ENCODE assay signal across 21 cellular contexts in the genomic region with DNA sequence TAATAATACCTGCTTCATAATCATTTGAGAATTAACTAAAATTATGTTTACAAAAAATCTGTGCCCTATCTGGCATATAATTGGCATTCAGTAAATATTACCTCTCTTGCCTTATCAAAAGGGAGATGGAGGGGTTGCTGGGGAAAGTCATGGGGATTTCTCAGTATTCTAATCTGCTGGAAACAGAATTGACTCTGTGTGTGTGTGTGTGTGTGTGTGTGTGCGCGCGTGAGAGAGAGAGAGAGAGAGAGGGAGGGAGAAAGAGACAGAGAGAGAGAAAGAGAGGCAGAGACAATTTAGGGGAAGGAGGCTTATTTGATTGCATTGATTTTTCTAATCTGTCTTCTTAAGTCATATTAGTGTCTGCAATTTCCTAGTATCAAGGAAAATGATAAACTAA. TPM values are rescaled to one million over a fixed set of nuclear protein-coding genes. Genes with fewer than 3 reads are reported as not detected.
"Had no signal": no experiment of that assay in that cellular context is flagged by ENCODE, and none has a peak within 500 bp of the region (broad histone marks: within the 10 kb centered on the region; RNA-seq: fewer than 3 reads in every experiment).

No MANE protein-coding gene starts in this region.

- H3K27me3 Mint-ChIP-seq: activated CD4-positive, alpha-beta memory T cell treated with anti-CD3 and anti-CD28 coated beads, Interleukin-2, amount 10 ng/mL, durations not matched to agents 7 days and 5 days; activated naive CD4-positive, alpha-beta T cell treated with anti-CD3 and anti-CD28 coated beads, Interleukin-2, amount 50 U/mL, for 24 hours had no signal

- H3K4me3 ChIP-seq: gastrocnemius medialis, heart right ventricle, lower lobe of right lung, pancreas, tibial artery, uterus had no signal

- H3K36me3 Mint-ChIP-seq: activated naive CD4-positive, alpha-beta T cell treated with anti-CD3 and anti-CD28 coated beads, Interleukin-2, amount 50 U/mL, for 24 hours; T-cell had no signal

- H3K4me1 Mint-ChIP-seq: activated CD4-positive, alpha-beta memory T cell treated with anti-CD3 and anti-CD28 coated beads, Interleukin-2, amount 10 ng/mL, durations not matched to agents 7 days and 5 days had no signal

- H3K9me3 Mint-ChIP-seq: activated CD4-positive, alpha-beta memory T cell treated with anti-CD3 and anti-CD28 coated beads, Interleukin-2, amount 10 ng/mL, durations not matched to agents 7 days and 5 days; activated naive CD4-positive, alpha-beta T cell treated with anti-CD3 and anti-CD28 coated beads, Interleukin-2, amount 50 U/mL, for 24 hours; activated T-cell treated with anti-CD3 and anti-CD28 coated beads, Interleukin-2, amount 50 U/mL, for 4 hours; T-cell had no signal

- H3K36me3 ChIP-seq: gastrocnemius medialis, heart right ventricle, lower lobe of right lung, pancreas, tibial artery, uterus had no signal

- FAIRE-seq: endothelial cell of umbilical vein, pancreas had no signal

- H3K27ac ChIP-seq: gastrocnemius medialis, heart right ventricle, lower lobe of right lung, pancreas, tibial artery, uterus had no signal

- H3K27me3 ChIP-seq: gastrocnemius medialis, heart right ventricle, pancreas, tibial artery, uterus had no signal

- DNase-seq: activated CD4-positive, alpha-beta memory T cell treated with anti-CD3 and anti-CD28 coated beads, Interleukin-2, amount 10 ng/mL, durations not matched to agents 7 days and 5 days; activated effector memory CD4-positive, alpha-beta T cell treated with anti-CD3 and anti-CD28 coated beads, Interleukin-2, amount 50 U/mL, for 16 hours; activated T-cell treated with anti-CD3 and anti-CD28 coated beads, Interleukin-2, amount 50 U/mL, for 4 hours; central memory CD4-positive, alpha-beta T cell; cortex of kidney; effector CD8-positive, alpha-beta T cell; gastrocnemius medialis; heart right ventricle; left cardiac atrium; lower lobe of right lung; midbrain; pancreas; stimulated activated CD4-positive, alpha-beta T cell treated with anti-CD3 and anti-CD28 coated beads, Interleukin-15, amount 100 ng/mL, for 24 hours; stimulated activated CD4-positive, alpha-beta T cell treated with anti-CD3 and anti-CD28 coated beads, Interleukin-4, amount 100 ng/mL, for 1 hour; stimulated activated naive CD4-positive, alpha-beta T cell; T-cell; T-helper 9 cell; tibial artery; uterus had no signal

- H3K4me3 Mint-ChIP-seq: activated CD4-positive, alpha-beta memory T cell treated with anti-CD3 and anti-CD28 coated beads, Interleukin-2, amount 10 ng/mL, durations not matched to agents 7 days and 5 days; activated naive CD4-positive, alpha-beta T cell treated with anti-CD3 and anti-CD28 coated beads, Interleukin-2, amount 50 U/mL, for 24 hours; activated T-cell treated with anti-CD3 and anti-CD28 coated beads, Interleukin-2, amount 50 U/mL, for 4 hours; T-cell had no signal

- H3K9me3 ChIP-seq: gastrocnemius medialis, heart right ventricle, lower lobe of right lung, pancreas, tibial artery, uterus had no signal

- H3K27ac Mint-ChIP-seq: activated CD4-positive, alpha-beta memory T cell treated with anti-CD3 and anti-CD28 coated beads, Interleukin-2, amount 10 ng/mL, durations not matched to agents 7 days and 5 days; activated naive CD4-positive, alpha-beta T cell treated with anti-CD3 and anti-CD28 coated beads, Interleukin-2, amount 50 U/mL, for 24 hours; T-cell had no signal

- ATAC-seq: activated T-cell treated with anti-CD3 and anti-CD28 coated beads, Interleukin-2, amount 50 U/mL, for 4 hours; gastrocnemius medialis; heart right ventricle; lower lobe of right lung; T-cell had no signal

- H3K4me1 ChIP-seq: lower lobe of right lung, pancreas, uterus had no signal

RNA-seq across cellular contexts. Expression of a gene that starts 20.3 kb away (rescaled TPM):
- total RNA-seq: activated CD4-positive, alpha-beta memory T cell treated with anti-CD3 and anti-CD28 coated beads, Interleukin-2, amount 10 ng/mL, durations not matched to agents 7 days and 5 days; endothelial cell of umbilical vein had no signal
